In genomic region chr14:25298238-25298637, GRCh38 we compare ENCODE assay signal across 25 cellular contexts.
DNase-seq lines count a peak whose midpoint lies in the region; ATAC-seq, FAIRE-seq and TF ChIP-seq lines count a peak whose summit lies in the region.
"Had no signal": no experiment of that assay in that cellular context is flagged by ENCODE, and none has a peak within 500 bp of the region (broad histone marks: within the 10 kb centered on the region; RNA-seq: fewer than 3 reads in every experiment).

No MANE protein-coding gene starts in this region.

- H3K9ac ChIP-seq in IMR-90 (ENCODE audit: low read depth, low read length) (no peak overlapping the region), trophoblast cell (ENCODE audit: low read length) (peak overlapping the region; percentile 34)
- H3K9ac ChIP-seq: BLaER1 treated with 17β-estradiol and CSF1 and Interleukin-3, amounts not matched to agents 10 nM and 100 nM had no signal

- TF ChIP-seq RAD21 in A549 (conservative IDR thresholded peaks at IDR 0.05 in 1 of 2, IDR thresholded peaks at IDR 0.05 in 1 of 2) (no peak), IMR-90 (IDR thresholded peaks at IDR 0.05; ENCODE audit: low read length) (no peak)

- H2BK5ac ChIP-seq in IMR-90 (ENCODE audit: low read depth, low read length, poor library complexity, severe bottlenecking) (no peak overlapping the region), trophoblast cell (ENCODE audit: low read depth, low read length, poor library complexity) (no peak overlapping the region)

- no peak overlapping the region for H3K4me3 Mint-ChIP-seq in activated CD4-positive, alpha-beta memory T cell treated with anti-CD3 and anti-CD28 coated beads for 36 hours
- H3K4me3 Mint-ChIP-seq: B cell; CD4-positive, alpha-beta memory T cell; CD4-positive, CD25-positive, alpha-beta regulatory T cell; CD8-positive, alpha-beta memory T cell had no signal

- H3K27ac ChIP-seq in A549 (no peak overlapping the region), IMR-90 (ENCODE audit: insufficient read depth, low read length) (no peak overlapping the region), trophoblast cell (ENCODE audit: low read depth, low read length) (no peak overlapping the region)
- H3K27ac ChIP-seq: BLaER1 treated with 17β-estradiol and CSF1 and Interleukin-3, amounts not matched to agents 10 nM and 100 nM; C4-2B had no signal

- no peaks in the 10 kb centered on the region for H3K4me1 ChIP-seq in A549
- H3K4me1 ChIP-seq in IMR-90 (ENCODE audit: control insufficient read depth, insufficient read depth, low read length): no peaks in the 10 kb centered on the region
- no peaks in the 10 kb centered on the region for H3K4me1 ChIP-seq in trophoblast cell (ENCODE audit: control insufficient read depth in 1 of 2, insufficient read depth in 2 of 2, low read length in 2 of 2)
- H3K4me1 ChIP-seq: BLaER1 treated with 17β-estradiol and CSF1 and Interleukin-3, amounts not matched to agents 10 nM and 100 nM had no signal

- POLR2A ChIA-PET in A549 (lab: Yijun Ruan, JAX) (no interaction called here), IMR-90 (lab: Charles Lee; ENCODE audit: unreplicated experiment) (no interaction called here)
- POLR2A ChIA-PET in activated CD4-positive, alpha-beta memory T cell treated with anti-CD3 and anti-CD28 coated beads for 36 hours (lab: Charles Lee): no interaction called here

- DNase-seq in A549 (ENCODE audit: low read depth in 1 of 2, low spot score in 1 of 2): no peak
- no peak for DNase-seq in IMR-90
- DNase-seq in trophoblast cell: no peak
- DNase-seq in activated CD4-positive, alpha-beta memory T cell treated with anti-CD3 and anti-CD28 coated beads for 36 hours: no peak
- no peak for DNase-seq in CD1c-positive myeloid dendritic cell (ENCODE audit: extremely low spot score)
- DNase-seq: 8988T; AML-193; CD4-positive, alpha-beta memory T cell; CD4-positive, CD25-positive, alpha-beta regulatory T cell; CD8-positive, alpha-beta memory T cell; COR-L47; DMS 273 treated with DMSO at 0.1 percent for 48 hours; DMS153; DMS53; DMS79; DND-41; EL; GDM1 had no signal

- no peak for FAIRE-seq in A549 (lab: Jason Lieb, UNC)
- FAIRE-seq: A204.1, GM12878, GM12892, GM18507 had no signal

- H4K91ac ChIP-seq in IMR-90 (ENCODE audit: insufficient read depth, low read depth, low read length) (no peak overlapping the region), trophoblast cell (ENCODE audit: low read depth, low read length) (no peak overlapping the region)

- no peaks in the 10 kb centered on the region for H3K9me3 ChIP-seq in A549
- 0 out of 2 replicates have a peak, but pooled peaks cover 2% of the 10 kb centered on the region for H3K9me3 ChIP-seq in IMR-90 (ENCODE audit: control insufficient read depth, insufficient read depth, low read length)
- H3K9me3 ChIP-seq in trophoblast cell (ENCODE audit: insufficient read depth, low read depth, low read length): no peaks in the 10 kb centered on the region
- H3K9me3 ChIP-seq: BLaER1 treated with 17β-estradiol and CSF1 and Interleukin-3, amounts not matched to agents 10 nM and 100 nM had no signal

- no peaks in the 10 kb centered on the region for H3K79me2 ChIP-seq in trophoblast cell (ENCODE audit: control insufficient read depth, insufficient read depth, low read length, poor library complexity)

- CTCF ChIA-PET in A549 (lab: Yijun Ruan, JAX) (no interaction called here), IMR-90 (lab: Yijun Ruan, JAX) (no interaction called here)
- CTCF ChIA-PET in activated CD4-positive, alpha-beta memory T cell treated with anti-CD3 and anti-CD28 coated beads for 36 hours (lab: Charles Lee): no interaction called here

- H4K5ac ChIP-seq in IMR-90 (ENCODE audit: low read depth, low read length): no peak overlapping the region

- H3K36me3 ChIP-seq in IMR-90 (ENCODE audit: control insufficient read depth, insufficient read depth, low read length): no peaks in the 10 kb centered on the region
- H3K36me3 ChIP-seq in trophoblast cell (ENCODE audit: control insufficient read depth in 1 of 2, insufficient read depth in 2 of 2, low read length in 2 of 2): no peaks in the 10 kb centered on the region
- H3K36me3 ChIP-seq: BLaER1 treated with 17β-estradiol and CSF1 and Interleukin-3, amounts not matched to agents 10 nM and 100 nM had no signal

- no peaks in the 10 kb centered on the region for H3K9me3 Mint-ChIP-seq in activated CD4-positive, alpha-beta memory T cell treated with anti-CD3 and anti-CD28 coated beads for 36 hours

- H2AK5ac ChIP-seq in IMR-90 (ENCODE audit: low read depth, low read length) (no peak overlapping the region), trophoblast cell (ENCODE audit: low read length) (no peak overlapping the region)

- H3K4ac ChIP-seq in IMR-90 (ENCODE audit: low read depth, low read length): no peak overlapping the region
- H3K4ac ChIP-seq in trophoblast cell (ENCODE audit: low read depth, low read length): no peak overlapping the region

- H3K4me3 ChIP-seq in A549 (no peak overlapping the region), IMR-90 (ENCODE audit: insufficient read depth, low read depth, low read length) (no peak overlapping the region), trophoblast cell (ENCODE audit: low read depth, low read length) (no peak overlapping the region)
- H3K4me3 ChIP-seq: BLaER1 treated with 17β-estradiol and CSF1 and Interleukin-3, amounts not matched to agents 10 nM and 100 nM; GM12878 had no signal

- H2BK20ac ChIP-seq in IMR-90 (ENCODE audit: low read depth, low read length): no peak overlapping the region

- H4K8ac ChIP-seq in IMR-90 (ENCODE audit: low read depth in 2 of 2, low read length in 2 of 2) (no peak overlapping the region), trophoblast cell (ENCODE audit: low read depth, low read length) (no peak overlapping the region)

- H4K20me1 ChIP-seq in IMR-90 (ENCODE audit: insufficient read depth, low read length): no peaks in the 10 kb centered on the region
- H4K20me1 ChIP-seq: BLaER1 treated with 17β-estradiol and CSF1 and Interleukin-3, amounts not matched to agents 10 nM and 100 nM had no signal

- no peak overlapping the region for H2BK15ac ChIP-seq in IMR-90 (ENCODE audit: low read depth, low read length)

- ATAC-seq in A549: no peak
- no peak for ATAC-seq in IMR-90 (ENCODE audit: low read depth)
- ATAC-seq: GM12878 had no signal

- H3K79me1 ChIP-seq in IMR-90 (ENCODE audit: low read depth in 1 of 2, low read length in 2 of 2) (no peaks in the 10 kb centered on the region), trophoblast cell (ENCODE audit: low read length) (no peaks in the 10 kb centered on the region)

- H3K27me3 ChIP-seq in IMR-90 (ENCODE audit: control insufficient read depth, insufficient read depth, low read length): no peaks in the 10 kb centered on the region
- H3K27me3 ChIP-seq in trophoblast cell (ENCODE audit: insufficient read depth, low read length): no peaks in the 10 kb centered on the region
- H3K27me3 ChIP-seq: BLaER1 treated with 17β-estradiol and CSF1 and Interleukin-3, amounts not matched to agents 10 nM and 100 nM had no signal

- H3K23ac ChIP-seq in IMR-90 (ENCODE audit: low read depth, low read length): no peak overlapping the region
- H3K23ac ChIP-seq in trophoblast cell (ENCODE audit: low read length): no peak overlapping the region

- H3K14ac ChIP-seq in IMR-90 (replicated peaks; ENCODE audit: low read depth, low read length) (no peak overlapping the region), trophoblast cell (ENCODE audit: low read length) (no peak overlapping the region)

- no TSS peak for BruUV-seq in IMR-90 (replicated peaks; lab: Mats Ljungman, UMichigan)

- no peak overlapping the region for H3K56ac ChIP-seq in IMR-90 (ENCODE audit: extremely low read depth, insufficient read depth, low read length)

- no peak for TF ChIP-seq EP300 in A549 (IDR thresholded peaks at IDR 0.05)

- H3K4me2 ChIP-seq in A549 (no peak overlapping the region), IMR-90 (ENCODE audit: low read depth, low read length) (no peak overlapping the region), trophoblast cell (ENCODE audit: low read length) (no peak overlapping the region)
- H3K4me2 ChIP-seq: BLaER1 treated with 17β-estradiol and CSF1 and Interleukin-3, amounts not matched to agents 10 nM and 100 nM had no signal

- H3K9me1 ChIP-seq in IMR-90 (ENCODE audit: insufficient read depth, low read length): no peaks in the 10 kb centered on the region

- TF ChIP-seq POLR2A in A549 (IDR thresholded peaks at IDR 0.05; ENCODE audit: low read length) (no peak), IMR-90 (IDR thresholded peaks at IDR 0.05; ENCODE audit: low read depth, low read length) (no peak)

- H3K36me3 Mint-ChIP-seq in activated CD4-positive, alpha-beta memory T cell treated with anti-CD3 and anti-CD28 coated beads for 36 hours: no peaks in the 10 kb centered on the region
- H3K36me3 Mint-ChIP-seq: CD4-positive, alpha-beta memory T cell; CD4-positive, CD25-positive, alpha-beta regulatory T cell; CD8-positive, alpha-beta memory T cell had no signal

- in situ Hi-C loops in IMR-90 (cut with MboI; ENCODE audit: low sequenced_read_pairs): no loop called here

- H4K12ac ChIP-seq in trophoblast cell (ENCODE audit: low read depth, low read length): no peak overlapping the region

- intact Hi-C loops in IMR-90 (cut with micrococcal nuclease): no loop called here
- intact Hi-C loops in activated CD4-positive, alpha-beta memory T cell treated with anti-CD3 and anti-CD28 coated beads for 36 hours (cut with micrococcal nuclease): no loop called here

- no peaks in the 10 kb centered on the region for H3K27me3 Mint-ChIP-seq in activated CD4-positive, alpha-beta memory T cell treated with anti-CD3 and anti-CD28 coated beads for 36 hours
- H3K27me3 Mint-ChIP-seq: B cell; CD4-positive, CD25-positive, alpha-beta regulatory T cell had no signal

- no peak overlapping the region for H3K27ac Mint-ChIP-seq in activated CD4-positive, alpha-beta memory T cell treated with anti-CD3 and anti-CD28 coated beads for 36 hours
- H3K27ac Mint-ChIP-seq: B cell; CD4-positive, alpha-beta memory T cell; CD4-positive, CD25-positive, alpha-beta regulatory T cell; CD8-positive, alpha-beta memory T cell had no signal

- no peak overlapping the region for H2AFZ ChIP-seq in IMR-90 (replicated peaks; ENCODE audit: low read length, poor library complexity)
- no peak overlapping the region for H2AFZ ChIP-seq in trophoblast cell (ENCODE audit: insufficient read depth, low read length, poor library complexity)

- H2BK120ac ChIP-seq in IMR-90 (ENCODE audit: low read depth, low read length) (no peak overlapping the region), trophoblast cell (ENCODE audit: insufficient read depth, low read length, poor library complexity) (no peak overlapping the region)

- no peak overlapping the region for H2BK12ac ChIP-seq in trophoblast cell (ENCODE audit: low read length)

- no peak for TF ChIP-seq CTCF in A549 (IDR thresholded peaks at IDR 0.05)
- no peak for TF ChIP-seq CTCF in IMR-90 (conservative IDR thresholded peaks at IDR 0.05; ENCODE audit: low read depth, low read length)

- dilution Hi-C loops in IMR-90 (cut with HindIII; ENCODE audit: low sequenced_read_pairs, unreplicated experiment): no loop called here

- H3K18ac ChIP-seq in IMR-90 (ENCODE audit: low read depth, low read length) (no peak overlapping the region), trophoblast cell (ENCODE audit: low read length) (no peak overlapping the region)

- no peak overlapping the region for H2AK9ac ChIP-seq in IMR-90 (replicated peaks; ENCODE audit: low read depth, low read length, poor library complexity)

- H3K4me1 Mint-ChIP-seq in activated CD4-positive, alpha-beta memory T cell treated with anti-CD3 and anti-CD28 coated beads for 36 hours (ENCODE audit: low read depth): no peaks in the 10 kb centered on the region
- H3K4me1 Mint-ChIP-seq: B cell; CD4-positive, alpha-beta memory T cell; CD4-positive, CD25-positive, alpha-beta regulatory T cell; CD8-positive, alpha-beta memory T cell had no signal
